ENCODE assay signal across 19 cellular contexts in genomic region chr4:6706173-6706572, GRCh38. TPM values are rescaled to one million over a fixed set of nuclear protein-coding genes. Genes with fewer than 3 reads are reported as not detected.
DNase-seq lines count a peak whose midpoint lies in the region; ATAC-seq and TF ChIP-seq lines count a peak whose summit lies in the region.
"Had no signal": no experiment of that assay in that cellular context is flagged by ENCODE, and none has a peak within 500 bp of the region (broad histone marks: within the 10 kb centered on the region; RNA-seq: fewer than 3 reads in every experiment).

No MANE protein-coding gene starts in this region.

- no peak overlapping the region for H3K27ac ChIP-seq in CD4-positive, CD25-positive, alpha-beta regulatory T cell (ENCODE audit: insufficient read depth, low read length, poor library complexity, severe bottlenecking)
- no peak overlapping the region for H3K27ac ChIP-seq in CD8-positive, alpha-beta T cell (ENCODE audit: low read depth, low read length)
- H3K27ac ChIP-seq: brain microvascular endothelial cell, colonic mucosa, esophagus squamous epithelium, gastroesophageal sphincter, Peyer's patch, SJCRH30, transverse colon had no signal

- peaks cover 56% of the 10 kb centered on the region for H3K4me1 ChIP-seq in CD4-positive, CD25-positive, alpha-beta regulatory T cell (ENCODE audit: control insufficient read depth, insufficient read depth, low read length, poor library complexity, severe bottlenecking)
- H3K4me1 ChIP-seq in CD8-positive, alpha-beta T cell (ENCODE audit: insufficient read depth, low read length), result peaks cover 51% of the 10 kb centered on the region
- H3K4me1 ChIP-seq in mucosa of descending colon (ENCODE audit: low read depth), result peaks cover 18% of the 10 kb centered on the region

- H3K27me3 ChIP-seq in CD4-positive, CD25-positive, alpha-beta regulatory T cell (ENCODE audit: control insufficient read depth, insufficient read depth, low read length), result no peaks in the 10 kb centered on the region
- no peaks in the 10 kb centered on the region for H3K27me3 ChIP-seq in CD8-positive, alpha-beta T cell (ENCODE audit: insufficient read depth, low read length)
- H3K27me3 ChIP-seq: brain microvascular endothelial cell, colonic mucosa, esophagus squamous epithelium, gastroesophageal sphincter, Peyer's patch, SJCRH30, transverse colon had no signal

- H3K4me1 Mint-ChIP-seq in CD4-positive, CD25-positive, alpha-beta regulatory T cell, result peaks cover 46 to 85% (median 68%) of the 10 kb centered on the region in 4 donors
- H3K4me1 Mint-ChIP-seq in CD8-positive, alpha-beta T cell (ENCODE audit: low read depth), result peaks cover 80% of the 10 kb centered on the region
- H3K4me1 Mint-ChIP-seq in activated naive CD8-positive, alpha-beta T cell (ENCODE audit: low read depth), result peaks cover 69% of the 10 kb centered on the region
- H3K4me1 Mint-ChIP-seq in natural killer cell treated with Interleukin-12 subunit alpha and Interleukin-12 subunit beta and Interleukin-15 and Interleukin-18, amount 100 ng/mL, for 72 hours (ENCODE audit: low read depth in 2 of 2), result peaks cover 63 to 81% of the 10 kb centered on the region in 2 donors

- TF ChIP-seq CTCF in CD8-positive, alpha-beta T cell (IDR thresholded peaks at IDR 0.05), result no peak
- no peak for TF ChIP-seq CTCF in mucosa of descending colon (IDR thresholded peaks at IDR 0.05)

- H3K27ac Mint-ChIP-seq in CD4-positive, CD25-positive, alpha-beta regulatory T cell, result peak overlapping the region; percentile 18 to 27 (median 26)
- H3K27ac Mint-ChIP-seq in CD8-positive, alpha-beta T cell, result peak overlapping the region; percentile 65
- H3K27ac Mint-ChIP-seq in activated naive CD8-positive, alpha-beta T cell, result peak overlapping the region; percentile 86
- H3K27ac Mint-ChIP-seq in natural killer cell treated with Interleukin-12 subunit alpha and Interleukin-12 subunit beta and Interleukin-15 and Interleukin-18, amount 100 ng/mL, for 72 hours, result peak overlapping the region; percentile 94 to 98

- intact Hi-C loops in CD8-positive, alpha-beta T cell (cut with DNase I, micrococcal nuclease), result no loop called here
- intact Hi-C loops in mucosa of descending colon (cut with DNase I, micrococcal nuclease), result no loop called here

- no peak for DNase-seq in CD4-positive, CD25-positive, alpha-beta regulatory T cell
- DNase-seq in CD8-positive, alpha-beta T cell, result no peak
- no peak for DNase-seq in natural killer cell treated with Interleukin-12 subunit alpha and Interleukin-12 subunit beta and Interleukin-15 and Interleukin-18, amount 100 ng/mL, for 72 hours (ENCODE audit: low spot score)
- DNase-seq in NCI-H1436 treated with DMSO at 0.1 percent for 48 hours (lab: John Stamatoyannopoulos, UW), result no peak
- DNase-seq in mucosa of descending colon, result no peak
- no peak for DNase-seq in NCI-H748 (lab: John Stamatoyannopoulos, UW; ENCODE audit: unreplicated experiment)
- DNase-seq: brain microvascular endothelial cell; colonic mucosa; effector memory CD8-positive, alpha-beta T cell; esophagus squamous epithelium; islet precursor cell; KG1; SJCRH30; transverse colon had no signal

- no peaks in the 10 kb centered on the region for H3K9me3 ChIP-seq in CD4-positive, CD25-positive, alpha-beta regulatory T cell (ENCODE audit: control insufficient read depth in 2 of 2, low read length in 2 of 2)
- no peaks in the 10 kb centered on the region for H3K9me3 ChIP-seq in CD8-positive, alpha-beta T cell (ENCODE audit: low read length)
- no peaks in the 10 kb centered on the region for H3K9me3 ChIP-seq in mucosa of descending colon
- H3K9me3 ChIP-seq: colonic mucosa, esophagus squamous epithelium, gastroesophageal sphincter, Peyer's patch, transverse colon had no signal

- POLR2A ChIA-PET in CD8-positive, alpha-beta T cell (lab: Charles Lee), result interaction anchor here (0.9 to 12.3 kb wide), 5 partner anchors 11 to 66 kb away, joined by 3 to 155 read pairs (median 14); partner anchors contain the start of gene MRFAP1

- peak overlapping the region; percentile 8 to 97 (median 77) for H3K4me3 Mint-ChIP-seq in CD4-positive, CD25-positive, alpha-beta regulatory T cell
- H3K4me3 Mint-ChIP-seq in CD8-positive, alpha-beta T cell, result peak overlapping the region; percentile 49
- peak overlapping the region; percentile 73 for H3K4me3 Mint-ChIP-seq in activated naive CD8-positive, alpha-beta T cell
- peak overlapping the region; percentile 99 for H3K4me3 Mint-ChIP-seq in natural killer cell treated with Interleukin-12 subunit alpha and Interleukin-12 subunit beta and Interleukin-15 and Interleukin-18, amount 100 ng/mL, for 72 hours

- peaks cover 0 to 5% (median 0%) of the 10 kb centered on the region in 7 donors for H3K9me3 Mint-ChIP-seq in CD4-positive, CD25-positive, alpha-beta regulatory T cell
- H3K9me3 Mint-ChIP-seq in CD8-positive, alpha-beta T cell, result no peaks in the 10 kb centered on the region
- H3K9me3 Mint-ChIP-seq in activated naive CD8-positive, alpha-beta T cell (ENCODE audit: low read depth), result no peaks in the 10 kb centered on the region
- H3K9me3 Mint-ChIP-seq in natural killer cell treated with Interleukin-12 subunit alpha and Interleukin-12 subunit beta and Interleukin-15 and Interleukin-18, amount 100 ng/mL, for 72 hours, result no peaks in the 10 kb centered on the region
- H3K9me3 Mint-ChIP-seq: effector memory CD8-positive, alpha-beta T cell had no signal

- H3K27me3 Mint-ChIP-seq in CD4-positive, CD25-positive, alpha-beta regulatory T cell, result peaks cover 9% of the 10 kb centered on the region
- H3K27me3 Mint-ChIP-seq in CD8-positive, alpha-beta T cell (ENCODE audit: low read depth), result no peaks in the 10 kb centered on the region
- no peaks in the 10 kb centered on the region for H3K27me3 Mint-ChIP-seq in activated naive CD8-positive, alpha-beta T cell
- H3K27me3 Mint-ChIP-seq in natural killer cell treated with Interleukin-12 subunit alpha and Interleukin-12 subunit beta and Interleukin-15 and Interleukin-18, amount 100 ng/mL, for 72 hours, result no peaks in the 10 kb centered on the region
- H3K27me3 Mint-ChIP-seq: effector memory CD8-positive, alpha-beta T cell had no signal

- CTCF ChIA-PET in CD8-positive, alpha-beta T cell (lab: Charles Lee), result interaction anchor here (1.0 to 5.1 kb wide), 7 partner anchors 11 to 167 kb away, joined by 3 to 53 read pairs (median 5); a partner anchor contains a TSS

- H3K4me3 ChIP-seq in CD4-positive, CD25-positive, alpha-beta regulatory T cell (ENCODE audit: low read depth, low read length), result peak overlapping the region; percentile 87
- H3K4me3 ChIP-seq in CD8-positive, alpha-beta T cell (ENCODE audit: low read depth, low read length), result no peak overlapping the region
- no peak overlapping the region for H3K4me3 ChIP-seq in mucosa of descending colon
- H3K4me3 ChIP-seq: colonic mucosa, esophagus squamous epithelium, gastroesophageal sphincter, Peyer's patch, SJCRH30, transverse colon had no signal

- H3K36me3 ChIP-seq in CD4-positive, CD25-positive, alpha-beta regulatory T cell (ENCODE audit: control insufficient read depth, insufficient read depth, low read length), result peaks cover 41% of the 10 kb centered on the region
- peaks cover 12% of the 10 kb centered on the region for H3K36me3 ChIP-seq in CD8-positive, alpha-beta T cell (ENCODE audit: insufficient read depth, low read length)
- no peaks in the 10 kb centered on the region for H3K36me3 ChIP-seq in mucosa of descending colon (ENCODE audit: low read depth)
- H3K36me3 ChIP-seq: colonic mucosa had no signal

- ATAC-seq in CD4-positive, CD25-positive, alpha-beta regulatory T cell (ENCODE audit: low read depth in 2 of 2), result no peak
- ATAC-seq in CD8-positive, alpha-beta T cell, result no peak
- no peak for ATAC-seq in natural killer cell treated with Interleukin-12 subunit alpha and Interleukin-12 subunit beta and Interleukin-15 and Interleukin-18, amount 100 ng/mL, for 72 hours
- ATAC-seq in GM21423 (IDR thresholded peaks at IDR 0.05; ENCODE audit: unreplicated experiment) (no peak), mucosa of descending colon (no peak)
- ATAC-seq: effector memory CD8-positive, alpha-beta T cell; gastroesophageal sphincter; HCT116 had no signal

- H3K36me3 Mint-ChIP-seq in CD4-positive, CD25-positive, alpha-beta regulatory T cell, result peaks cover 52% of the 10 kb centered on the region
- peaks cover 71% of the 10 kb centered on the region for H3K36me3 Mint-ChIP-seq in CD8-positive, alpha-beta T cell
- peaks cover 26% of the 10 kb centered on the region for H3K36me3 Mint-ChIP-seq in activated naive CD8-positive, alpha-beta T cell
- H3K36me3 Mint-ChIP-seq in natural killer cell treated with Interleukin-12 subunit alpha and Interleukin-12 subunit beta and Interleukin-15 and Interleukin-18, amount 100 ng/mL, for 72 hours, result peaks cover 41% of the 10 kb centered on the region

RNA-seq across cellular contexts. Expression of gene MRFAP1L1, which starts 3.5 kb away (rescaled TPM):
- total RNA-seq in CD4-positive, CD25-positive, alpha-beta regulatory T cell, result 32.6 TPM
- 100 to 1,000 TPM; 139 to 156 (median 150) TPM for polyA plus RNA-seq in CD4-positive, CD25-positive, alpha-beta regulatory T cell
- total RNA-seq in CD8-positive, alpha-beta T cell, result 10 to 100 TPM; 27.5 to 30.0 TPM
- 10 to 100 TPM; 44.0 to 55.1 TPM for total RNA-seq in natural killer cell treated with Interleukin-12 subunit alpha and Interleukin-12 subunit beta and Interleukin-15 and Interleukin-18, amount 100 ng/mL, for 72 hours
- 10 to 100 TPM; 24.2 to 49.0 (median 31.2) TPM for total RNA-seq in mucosa of descending colon

RNA-seq across cellular contexts. Expression of gene BLOC1S4, which starts 9.8 kb away (rescaled TPM):
- total RNA-seq in CD4-positive, CD25-positive, alpha-beta regulatory T cell, result 27.5 TPM
- 100 to 1,000 TPM in 1 of 4 donors, 10 to 100 TPM in 3; 81.1 to 103 (median 94.8) TPM for polyA plus RNA-seq in CD4-positive, CD25-positive, alpha-beta regulatory T cell
- 10 to 100 TPM; 29.7 to 30.7 TPM for total RNA-seq in CD8-positive, alpha-beta T cell
- total RNA-seq in natural killer cell treated with Interleukin-12 subunit alpha and Interleukin-12 subunit beta and Interleukin-15 and Interleukin-18, amount 100 ng/mL, for 72 hours, result 10 to 100 TPM; 15.9 to 16.7 TPM
- total RNA-seq in mucosa of descending colon, result 10 to 100 TPM; 11.8 to 12.8 (median 11.8) TPM

RNA-seq across cellular contexts. Expression of gene S100P, which starts 12.5 kb away (rescaled TPM):
- total RNA-seq in CD4-positive, CD25-positive, alpha-beta regulatory T cell, result not detected
- 1 to 10 TPM in 3 of 4 donors, not detected in 1; 1.2 to 4.1 (median 1.5) TPM for polyA plus RNA-seq in CD4-positive, CD25-positive, alpha-beta regulatory T cell
- total RNA-seq in CD8-positive, alpha-beta T cell, result 1 to 10 TPM; 1.1 to 1.5 TPM
- 1 to 10 TPM; 4.5 to 5.1 TPM for total RNA-seq in natural killer cell treated with Interleukin-12 subunit alpha and Interleukin-12 subunit beta and Interleukin-15 and Interleukin-18, amount 100 ng/mL, for 72 hours
- 100 to 1,000 TPM in 1 of 3 donors, 10 to 100 TPM in 2; 15.7 to 189 (median 70.4) TPM for total RNA-seq in mucosa of descending colon

Comparison
In these comparisons a context has a peak if more than half of its experiments do, and no peak if none do; other contexts are left out.
1. H3K27ac Mint-ChIP-seq: peak in every context shown above with its lines; median percentile 96 in natural killer cell treated with Interleukin-12 subunit alpha and Interleukin-12 subunit beta and Interleukin-15 and Interleukin-18, amount 100 ng/mL, for 72 hours; 86 in activated naive CD8-positive, alpha-beta T cell; 65 in CD8-positive, alpha-beta T cell; 26 in CD4-positive, CD25-positive, alpha-beta regulatory T cell.
2. H3K4me3 Mint-ChIP-seq: peak in every context shown above with its lines; median percentile 99 in natural killer cell treated with Interleukin-12 subunit alpha and Interleukin-12 subunit beta and Interleukin-15 and Interleukin-18, amount 100 ng/mL, for 72 hours; 77 in CD4-positive, CD25-positive, alpha-beta regulatory T cell; 73 in activated naive CD8-positive, alpha-beta T cell; 49 in CD8-positive, alpha-beta T cell.